21 cellular contexts compared by ENCODE assay signal in the genomic region with DNA sequence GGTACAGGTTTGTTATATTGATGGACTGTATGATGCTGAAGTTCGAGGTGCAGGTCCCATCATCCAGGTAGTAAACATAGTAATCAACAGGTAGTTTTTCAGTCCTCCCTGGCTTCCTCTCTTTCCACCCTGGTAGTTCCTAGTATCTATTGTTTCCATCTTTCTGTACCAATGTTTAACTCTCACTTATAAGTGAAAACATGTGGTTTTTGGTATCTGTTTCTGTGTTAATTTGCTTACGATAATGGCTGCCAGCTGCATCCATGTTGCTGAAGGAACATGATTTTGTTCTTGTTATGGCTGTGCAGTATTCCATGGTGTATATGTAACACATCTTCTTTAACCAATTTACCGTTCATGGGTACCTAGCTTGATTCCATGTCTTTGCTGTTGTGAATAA.
DNase-seq lines count a peak whose midpoint lies in the region; ATAC-seq and TF ChIP-seq lines count a peak whose summit lies in the region.
"Had no signal": no experiment of that assay in that cellular context is flagged by ENCODE, and none has a peak within 500 bp of the region (broad histone marks: within the 10 kb centered on the region; RNA-seq: fewer than 3 reads in every experiment).

No MANE protein-coding gene starts in this region.

- DNase-seq in SK-N-DZ (ENCODE audit: low spot score) (peak; percentile 86), NCI-H2081 (lab: John Stamatoyannopoulos, UW) (no peak), SIG-M5 (lab: John Stamatoyannopoulos, UW) (no peak)
- DNase-seq: 8988T; ACHN; BE2C; C1 segment of cervical spinal cord; CD4-positive, alpha-beta memory T cell; CD4-positive, CD25-positive, alpha-beta regulatory T cell; CD8-positive, alpha-beta memory T cell; COR-L47; DMS 273 treated with DMSO at 0.1 percent for 48 hours; DMS153; DMS53; DMS79; DND-41; EL; GDM1 had no signal

- ATAC-seq in SK-N-SH treated with all-trans-retinoic acid at 6 μM for 48 hours: no peak
- ATAC-seq in HG03135 (IDR thresholded peaks at IDR 0.05; ENCODE audit: unreplicated experiment): no peak
- ATAC-seq: GM12878 had no signal

TF ChIP-seq in SK-N-SH treated with all-trans-retinoic acid at 6 μM for 48 hours, 23 proteins besides CTCF, POLR2A, EP300 and RAD21:
- peak; percentile 97 for TF ChIP-seq TCF4 (CRISPR knock-in tag; IDR thresholded peaks at IDR 0.05; ENCODE audit: borderline replicate concordance)
- no peak for TF ChIP-seq SNAI2 (CRISPR knock-in tag; IDR thresholded peaks at IDR 0.05)
- TF ChIP-seq, protein P1, sequence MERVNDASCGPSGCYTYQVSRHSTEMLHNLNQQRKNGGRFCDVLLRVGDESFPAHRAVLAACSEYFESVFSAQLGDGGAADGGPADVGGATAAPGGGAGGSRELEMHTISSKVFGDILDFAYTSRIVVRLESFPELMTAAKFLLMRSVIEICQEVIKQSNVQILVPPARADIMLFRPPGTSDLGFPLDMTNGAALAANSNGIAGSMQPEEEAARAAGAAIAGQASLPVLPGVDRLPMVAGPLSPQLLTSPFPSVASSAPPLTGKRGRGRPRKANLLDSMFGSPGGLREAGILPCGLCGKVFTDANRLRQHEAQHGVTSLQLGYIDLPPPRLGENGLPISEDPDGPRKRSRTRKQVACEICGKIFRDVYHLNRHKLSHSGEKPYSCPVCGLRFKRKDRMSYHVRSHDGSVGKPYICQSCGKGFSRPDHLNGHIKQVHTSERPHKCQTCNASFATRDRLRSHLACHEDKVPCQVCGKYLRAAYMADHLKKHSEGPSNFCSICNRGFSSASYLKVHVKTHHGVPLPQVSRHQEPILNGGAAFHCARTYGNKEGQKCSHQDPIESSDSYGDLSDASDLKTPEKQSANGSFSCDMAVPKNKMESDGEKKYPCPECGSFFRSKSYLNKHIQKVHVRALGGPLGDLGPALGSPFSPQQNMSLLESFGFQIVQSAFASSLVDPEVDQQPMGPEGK (CRISPR knock-in tag; IDR thresholded peaks at IDR 0.05; ENCODE audit: borderline replicate concordance): no peak
- no peak for TF ChIP-seq ZFP3 (CRISPR knock-in tag; IDR thresholded peaks at IDR 0.05)
- no peak for TF ChIP-seq ZC3H10 (CRISPR knock-in tag; IDR thresholded peaks at IDR 0.05)
- TF ChIP-seq RARB (CRISPR knock-in tag; IDR thresholded peaks at IDR 0.05): no peak
- peak; percentile 25; the same call in 1 of the 2 replicates for TF ChIP-seq ZNF70 (CRISPR knock-in tag; IDR thresholded peaks at IDR 0.05)
- no peak for TF ChIP-seq ISL1 (CRISPR knock-in tag; IDR thresholded peaks at IDR 0.05)
- TF ChIP-seq, protein P2, sequence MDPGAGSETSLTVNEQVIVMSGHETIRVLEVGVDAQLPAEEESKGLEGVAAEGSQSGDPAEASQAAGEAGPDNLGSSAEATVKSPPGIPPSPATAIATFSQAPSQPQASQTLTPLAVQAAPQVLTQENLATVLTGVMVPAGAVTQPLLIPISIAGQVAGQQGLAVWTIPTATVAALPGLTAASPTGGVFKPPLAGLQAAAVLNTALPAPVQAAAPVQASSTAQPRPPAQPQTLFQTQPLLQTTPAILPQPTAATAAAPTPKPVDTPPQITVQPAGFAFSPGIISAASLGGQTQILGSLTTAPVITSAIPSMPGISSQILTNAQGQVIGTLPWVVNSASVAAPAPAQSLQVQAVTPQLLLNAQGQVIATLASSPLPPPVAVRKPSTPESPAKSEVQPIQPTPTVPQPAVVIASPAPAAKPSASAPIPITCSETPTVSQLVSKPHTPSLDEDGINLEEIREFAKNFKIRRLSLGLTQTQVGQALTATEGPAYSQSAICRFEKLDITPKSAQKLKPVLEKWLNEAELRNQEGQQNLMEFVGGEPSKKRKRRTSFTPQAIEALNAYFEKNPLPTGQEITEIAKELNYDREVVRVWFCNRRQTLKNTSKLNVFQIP (CRISPR knock-in tag; IDR thresholded peaks at IDR 0.05; ENCODE audit: borderline replicate concordance, low read depth): no peak
- TF ChIP-seq TOX (CRISPR knock-in tag; IDR thresholded peaks at IDR 0.05; ENCODE audit: borderline replicate concordance): no peak
- TF ChIP-seq, protein P3, sequence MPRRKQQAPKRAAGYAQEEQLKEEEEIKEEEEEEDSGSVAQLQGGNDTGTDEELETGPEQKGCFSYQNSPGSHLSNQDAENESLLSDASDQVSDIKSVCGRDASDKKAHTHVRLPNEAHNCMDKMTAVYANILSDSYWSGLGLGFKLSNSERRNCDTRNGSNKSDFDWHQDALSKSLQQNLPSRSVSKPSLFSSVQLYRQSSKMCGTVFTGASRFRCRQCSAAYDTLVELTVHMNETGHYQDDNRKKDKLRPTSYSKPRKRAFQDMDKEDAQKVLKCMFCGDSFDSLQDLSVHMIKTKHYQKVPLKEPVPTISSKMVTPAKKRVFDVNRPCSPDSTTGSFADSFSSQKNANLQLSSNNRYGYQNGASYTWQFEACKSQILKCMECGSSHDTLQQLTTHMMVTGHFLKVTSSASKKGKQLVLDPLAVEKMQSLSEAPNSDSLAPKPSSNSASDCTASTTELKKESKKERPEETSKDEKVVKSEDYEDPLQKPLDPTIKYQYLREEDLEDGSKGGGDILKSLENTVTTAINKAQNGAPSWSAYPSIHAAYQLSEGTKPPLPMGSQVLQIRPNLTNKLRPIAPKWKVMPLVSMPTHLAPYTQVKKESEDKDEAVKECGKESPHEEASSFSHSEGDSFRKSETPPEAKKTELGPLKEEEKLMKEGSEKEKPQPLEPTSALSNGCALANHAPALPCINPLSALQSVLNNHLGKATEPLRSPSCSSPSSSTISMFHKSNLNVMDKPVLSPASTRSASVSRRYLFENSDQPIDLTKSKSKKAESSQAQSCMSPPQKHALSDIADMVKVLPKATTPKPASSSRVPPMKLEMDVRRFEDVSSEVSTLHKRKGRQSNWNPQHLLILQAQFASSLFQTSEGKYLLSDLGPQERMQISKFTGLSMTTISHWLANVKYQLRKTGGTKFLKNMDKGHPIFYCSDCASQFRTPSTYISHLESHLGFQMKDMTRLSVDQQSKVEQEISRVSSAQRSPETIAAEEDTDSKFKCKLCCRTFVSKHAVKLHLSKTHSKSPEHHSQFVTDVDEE (CRISPR knock-in tag; IDR thresholded peaks at IDR 0.05): peak; percentile 58; the same call in 1 of the 2 replicates
- TF ChIP-seq BACH2 (CRISPR knock-in tag; IDR thresholded peaks at IDR 0.05; ENCODE audit: borderline replicate concordance): no peak
- TF ChIP-seq ZNF565 (CRISPR knock-in tag; conservative IDR thresholded peaks at IDR 0.05; ENCODE audit: low read depth): no peak
- no peak for TF ChIP-seq PPARA (CRISPR knock-in tag; IDR thresholded peaks at IDR 0.05; ENCODE audit: borderline replicate concordance)
- TF ChIP-seq ARNTL (CRISPR knock-in tag; IDR thresholded peaks at IDR 0.05; ENCODE audit: borderline replicate concordance, low read depth): no peak
- TF ChIP-seq ZFP30 (CRISPR knock-in tag; IDR thresholded peaks at IDR 0.05): no peak
- TF ChIP-seq ESRRG (CRISPR knock-in tag; IDR thresholded peaks at IDR 0.05): no peak
- no peak for TF ChIP-seq CSDC2 (CRISPR knock-in tag; IDR thresholded peaks at IDR 0.05)
- TF ChIP-seq ZNF8 (CRISPR knock-in tag; IDR thresholded peaks at IDR 0.05): no peak
- TF ChIP-seq OSR1 (CRISPR knock-in tag; IDR thresholded peaks at IDR 0.05): no peak
- TF ChIP-seq GLIS3 (CRISPR knock-in tag; IDR thresholded peaks at IDR 0.05): no peak
- TF ChIP-seq, protein P4, sequence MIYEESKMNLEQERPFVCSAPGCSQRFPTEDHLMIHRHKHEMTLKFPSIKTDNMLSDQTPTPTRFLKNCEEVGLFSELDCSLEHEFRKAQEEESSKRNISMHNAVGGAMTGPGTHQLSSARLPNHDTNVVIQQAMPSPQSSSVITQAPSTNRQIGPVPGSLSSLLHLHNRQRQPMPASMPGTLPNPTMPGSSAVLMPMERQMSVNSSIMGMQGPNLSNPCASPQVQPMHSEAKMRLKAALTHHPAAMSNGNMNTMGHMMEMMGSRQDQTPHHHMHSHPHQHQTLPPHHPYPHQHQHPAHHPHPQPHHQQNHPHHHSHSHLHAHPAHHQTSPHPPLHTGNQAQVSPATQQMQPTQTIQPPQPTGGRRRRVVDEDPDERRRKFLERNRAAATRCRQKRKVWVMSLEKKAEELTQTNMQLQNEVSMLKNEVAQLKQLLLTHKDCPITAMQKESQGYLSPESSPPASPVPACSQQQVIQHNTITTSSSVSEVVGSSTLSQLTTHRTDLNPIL (CRISPR knock-in tag; IDR thresholded peaks at IDR 0.05; ENCODE audit: low read depth): no peak
- TF ChIP-seq, protein P5, sequence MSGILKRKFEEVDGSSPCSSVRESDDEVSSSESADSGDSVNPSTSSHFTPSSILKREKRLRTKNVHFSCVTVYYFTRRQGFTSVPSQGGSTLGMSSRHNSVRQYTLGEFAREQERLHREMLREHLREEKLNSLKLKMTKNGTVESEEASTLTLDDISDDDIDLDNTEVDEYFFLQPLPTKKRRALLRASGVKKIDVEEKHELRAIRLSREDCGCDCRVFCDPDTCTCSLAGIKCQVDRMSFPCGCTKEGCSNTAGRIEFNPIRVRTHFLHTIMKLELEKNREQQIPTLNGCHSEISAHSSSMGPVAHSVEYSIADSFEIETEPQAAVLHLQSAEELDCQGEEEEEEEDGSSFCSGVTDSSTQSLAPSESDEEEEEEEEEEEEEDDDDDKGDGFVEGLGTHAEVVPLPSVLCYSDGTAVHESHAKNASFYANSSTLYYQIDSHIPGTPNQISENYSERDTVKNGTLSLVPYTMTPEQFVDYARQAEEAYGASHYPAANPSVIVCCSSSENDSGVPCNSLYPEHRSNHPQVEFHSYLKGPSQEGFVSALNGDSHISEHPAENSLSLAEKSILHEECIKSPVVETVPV (CRISPR knock-in tag; IDR thresholded peaks at IDR 0.05): no peak
